Comparison of ENCODE assay signal across 23 cellular contexts in the genomic region with DNA sequence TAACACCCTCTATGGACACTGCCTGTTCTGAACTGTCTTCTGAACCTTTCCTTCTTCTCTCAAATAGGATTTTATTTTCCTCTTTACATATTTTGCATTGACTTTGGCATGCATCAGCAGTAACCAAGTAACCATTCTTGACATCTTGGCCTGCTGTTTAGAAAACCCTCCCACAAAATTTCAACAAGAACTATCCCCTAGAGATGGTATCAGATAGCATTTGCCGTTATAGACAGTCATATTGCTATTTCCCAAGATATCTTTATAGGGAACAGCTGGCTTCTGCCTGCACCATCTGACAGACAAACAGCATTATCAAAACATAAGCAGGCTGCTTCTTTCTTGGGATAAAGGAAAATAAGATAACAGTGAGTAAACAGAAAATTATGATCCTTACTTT. TPM values are rescaled to one million over a fixed set of nuclear protein-coding genes. Genes with fewer than 3 reads are reported as not detected.
DNase-seq lines count a peak whose midpoint lies in the region; ATAC-seq and TF ChIP-seq lines count a peak whose summit lies in the region.
"Had no signal": no experiment of that assay in that cellular context is flagged by ENCODE, and none has a peak within 500 bp of the region (broad histone marks: within the 10 kb centered on the region; RNA-seq: fewer than 3 reads in every experiment).

No MANE protein-coding gene starts in this region.

- H3K27ac Mint-ChIP-seq in glutamatergic neuron (ENCODE audit: unreplicated experiment), result peak overlapping the region; percentile 24
- H3K27ac Mint-ChIP-seq in immature natural killer cell, result no peak overlapping the region
- H3K27ac Mint-ChIP-seq: CD4-positive, alpha-beta T cell had no signal

- H3K4me3 Mint-ChIP-seq in glutamatergic neuron (ENCODE audit: unreplicated experiment) (peak overlapping the region; percentile 10), immature natural killer cell (no peak overlapping the region)
- H3K4me3 Mint-ChIP-seq: CD4-positive, alpha-beta T cell had no signal

- DNase-seq in DMS 273 treated with DMSO at 0.1 percent for 48 hours (lab: John Stamatoyannopoulos, UW) (peak; percentile 51), NCI-H2171 (lab: John Stamatoyannopoulos, UW) (peak; percentile 93), SK-N-DZ (ENCODE audit: low spot score) (peak; percentile 75), glutamatergic neuron (no peak), coronary artery (ENCODE audit: low spot score) (no peak), immature natural killer cell (no peak)
- DNase-seq: AML-193; CD4-positive, alpha-beta T cell; GM23248; H7; MV-4-11; NCI-H1105; NCI-H1436 treated with DMSO at 0.1 percent for 48 hours; NCI-H2029; SJCRH30; T-helper 1 cell had no signal

- H3K36me3 Mint-ChIP-seq in glutamatergic neuron (ENCODE audit: unreplicated experiment) (no peaks in the 10 kb centered on the region), immature natural killer cell (no peaks in the 10 kb centered on the region)

- ATAC-seq in GM21619 (IDR thresholded peaks at IDR 0.05; ENCODE audit: unreplicated experiment), result no peak
- ATAC-seq: A549, K562, Right ventricle myocardium inferior had no signal

- H3K4me1 Mint-ChIP-seq in glutamatergic neuron (ENCODE audit: low read depth, unreplicated experiment), result peaks cover 15% of the 10 kb centered on the region
- no peaks in the 10 kb centered on the region for H3K4me1 Mint-ChIP-seq in immature natural killer cell

- no peaks in the 10 kb centered on the region for H3K9me3 Mint-ChIP-seq in glutamatergic neuron (ENCODE audit: unreplicated experiment)
- H3K9me3 Mint-ChIP-seq in immature natural killer cell, result peaks cover 4 to 18% (median 9%) of the 10 kb centered on the region in 6 donors

- no peak for TF ChIP-seq CTCF in glutamatergic neuron (IDR thresholded peaks at IDR 0.05; ENCODE audit: partially characterized antibody, unreplicated experiment)
- no peak for TF ChIP-seq CTCF in coronary artery (IDR thresholded peaks at IDR 0.05)

- H3K27me3 Mint-ChIP-seq in glutamatergic neuron (ENCODE audit: unreplicated experiment), result no peaks in the 10 kb centered on the region
- H3K27me3 Mint-ChIP-seq in immature natural killer cell (ENCODE audit: low read depth in 3 of 3), result peaks cover 0 to 2% (median 0%) of the 10 kb centered on the region in 3 donors
- H3K27me3 Mint-ChIP-seq: CD4-positive, alpha-beta T cell had no signal

- no peak overlapping the region for H3K4me3 ChIP-seq in coronary artery
- H3K4me3 ChIP-seq: A549; BLaER1 treated with 17β-estradiol and CSF1 and Interleukin-3, amounts not matched to agents 10 nM and 100 nM; GM23248; K562; SJCRH30 had no signal

- no peak overlapping the region for H3K27ac ChIP-seq in coronary artery
- H3K27ac ChIP-seq: A549; BLaER1 treated with 17β-estradiol and CSF1 and Interleukin-3, amounts not matched to agents 10 nM and 100 nM; GM23248; SJCRH30 had no signal

RNA-seq across cellular contexts. Expression of a gene that starts 54.7 kb away (rescaled TPM):
- 0.83 and 1.6 TPM in 2 replicates for polyA plus RNA-seq in SK-N-DZ (2014; cell fraction: cytosol; rRNA removed)
- 2.0 and 4.0 TPM in 2 replicates for polyA plus RNA-seq in SK-N-DZ (2014; cell fraction: nucleus; rRNA removed)
- not detected for total RNA-seq in glutamatergic neuron (ENCODE audit: unreplicated experiment)
- polyA plus RNA-seq in immature natural killer cell, result not detected
- total RNA-seq: CD4-positive, alpha-beta T cell; GM23248; H7; K562; LHCN-M2; MCF 10A; Right ventricle myocardium inferior; SJCRH30 had no signal
- polyA plus RNA-seq: GM23248, K562 had no signal

Comparison
In these comparisons a context has a peak if more than half of its experiments do, and no peak if none do; other contexts are left out.
1. DNase-seq: peak in DMS 273 treated with DMSO at 0.1 percent for 48 hours (single experiment), NCI-H2171 (single experiment) and SK-N-DZ (single experiment); none in glutamatergic neuron (single experiment), coronary artery (single experiment) and immature natural killer cell (0 of 3).